26 cellular contexts compared by ENCODE assay signal in genomic region chr2:161044937-161045336, GRCh38.
A peak's percentile ranks its signal among the peaks of the same experiment; 100 is the strongest.
DNase-seq lines count a peak whose midpoint lies in the region; ATAC-seq, FAIRE-seq and TF ChIP-seq lines count a peak whose summit lies in the region.
"Had no signal": no experiment of that assay in that cellular context is flagged by ENCODE, and none has a peak within 500 bp of the region (broad histone marks: within the 10 kb centered on the region; RNA-seq: fewer than 3 reads in every experiment).

No MANE protein-coding gene starts in this region.

- H3K4me3 Mint-ChIP-seq in activated T-helper 17 cell treated with anti-CD3 and anti-CD28 coated beads, Interleukin-2, amount 50 U/mL, for 72 hours = no peak overlapping the region
- no peak overlapping the region for H3K4me3 Mint-ChIP-seq in activated T-helper 1 cell treated with anti-CD3 and anti-CD28 coated beads, Interleukin-12 subunit alpha, Interleukin-12 subunit beta, Interleukin-2, Interleukin-4 antibody, amounts not matched to agents 30 ng/mL and 10 ng/mL and 1 ng/mL, durations not matched to agents 14 hours and 24 hours and 36 hours
- no peak overlapping the region for H3K4me3 Mint-ChIP-seq in activated naive CD8-positive, alpha-beta T cell treated with anti-CD3 and anti-CD28 coated beads, Interleukin-2, amount 50 U/mL, for 24 hours
- H3K4me3 Mint-ChIP-seq: activated B cell treated with CpG ODN at 0.5 μM for 24 hours; activated naive CD4-positive, alpha-beta T cell treated with anti-CD3 and anti-CD28 coated beads, Interleukin-2, amount 50 U/mL, for 24 hours; dendritic cell treated with granulocyte-macrophage colony-stimulating factor and Interleukin-4, amounts not matched to agents 40 ng/mL and 50 ng/mL, for 4 days; naive thymus-derived CD4-positive, alpha-beta T cell had no signal

- CTCF ChIA-PET in IMR-90 (lab: Yijun Ruan, JAX) (no interaction called here), HepG2 (lab: Yijun Ruan, JAX; ENCODE audit: low intra/inter-chr PET ratio, low total read pairs) (no interaction called here)

- H4K20me1 ChIP-seq in IMR-90 (ENCODE audit: insufficient read depth, low read length) (no peaks in the 10 kb centered on the region), HepG2 (ENCODE audit: insufficient read depth, low read length) (no peaks in the 10 kb centered on the region), smooth muscle cell (ENCODE audit: low read depth) (no peaks in the 10 kb centered on the region)
- H4K20me1 ChIP-seq: BLaER1 had no signal

- no peak overlapping the region for H3K23ac ChIP-seq in IMR-90 (ENCODE audit: low read depth, low read length)

- TF ChIP-seq RAD21 in IMR-90 (IDR thresholded peaks at IDR 0.05; ENCODE audit: low read length) = no peak
- no peak for TF ChIP-seq RAD21 in HepG2 (CRISPR knock-in tag; IDR thresholded peaks at IDR 0.05)

- WGBS in IMR-90 (ENCODE audit: extremely low coverage in 2 of 2, insufficient read length in 1 of 2), 2 experiments = no CpG with 5 or more reads among the region's 1 CpG
- 24% methylated on average over 1 of the region's 1 CpG for WGBS in HepG2 (ENCODE audit: low lambda C conversion rate)
- WGBS in smooth muscle cell (ENCODE audit: low lambda C conversion rate) = 83% methylated on average over 1 of the region's 1 CpG

- H3K18ac ChIP-seq in IMR-90 (ENCODE audit: low read depth, low read length) = peak overlapping the region; percentile 71

- dilution Hi-C loops in IMR-90 (cut with HindIII; ENCODE audit: low sequenced_read_pairs, unreplicated experiment) = no loop called here

- TF ChIP-seq POLR2A in IMR-90 (IDR thresholded peaks at IDR 0.05; ENCODE audit: low read depth, low read length) (no peak), HepG2 (IDR thresholded peaks at IDR 0.05; ENCODE audit: insufficient read depth in 1 of 2, low read depth in 2 of 2, low read length in 2 of 2) (no peak)

- H3K4me1 ChIP-seq in IMR-90 (ENCODE audit: control insufficient read depth, insufficient read depth, low read length) (peaks cover 16% of the 10 kb centered on the region), HepG2 (ENCODE audit: insufficient read depth, low read length) (no peaks in the 10 kb centered on the region), smooth muscle cell (ENCODE audit: low read depth) (peaks cover 6% of the 10 kb centered on the region)
- H3K4me1 ChIP-seq: ascending aorta, BLaER1, Peyer's patch had no signal

- DNase-seq in IMR-90 (peak; percentile 25), fibroblast of mammary gland (ENCODE audit: low read depth) (peak; percentile 48), HepG2 (ENCODE audit: low spot score) (no peak), smooth muscle cell (lab: John Stamatoyannopoulos, UW; ENCODE audit: unreplicated experiment) (no peak), HPDE6-E6E7 (ENCODE audit: extremely low spot score) (no peak)
- DNase-seq in activated T-helper 1 cell treated with anti-CD3 and anti-CD28 coated beads, Interleukin-12 subunit alpha, Interleukin-12 subunit beta, Interleukin-2, Interleukin-4 antibody, amounts not matched to agents 30 ng/mL and 10 ng/mL and 1 ng/mL, durations not matched to agents 14 hours and 24 hours and 36 hours (ENCODE audit: low spot score) = no peak
- no peak for DNase-seq in activated naive CD8-positive, alpha-beta T cell treated with anti-CD3 and anti-CD28 coated beads, Interleukin-2, amount 50 U/mL, for 24 hours
- DNase-seq: activated B cell treated with CpG ODN at 0.5 μM for 24 hours; central memory CD4-positive, alpha-beta T cell; DMS153; glutamatergic neuron; MV-4-11; naive thymus-derived CD4-positive, alpha-beta T cell; NCI-H1436 treated with DMSO at 0.1 percent for 48 hours; NCI-H748 treated with DMSO at 0.1 percent for 48 hours; Peyer's patch; stimulated activated CD4-positive, alpha-beta T cell treated with anti-CD3 and anti-CD28 coated beads, Interleukin-2, amount 100 ng/mL, for 24 hours; trophoblast cell had no signal

- H3K4me2 ChIP-seq in IMR-90 (ENCODE audit: low read depth, low read length) (0 out of 2 replicates have a peak overlapping the region, but pooled peaks have one; percentile 50), HepG2 (ENCODE audit: low read depth, low read length) (no peak overlapping the region), smooth muscle cell (peak overlapping the region; percentile 13)
- H3K4me2 ChIP-seq: BLaER1 had no signal

- H2BK20ac ChIP-seq in IMR-90 (ENCODE audit: low read depth, low read length) = peak overlapping the region; percentile 82

- H3K9ac ChIP-seq in IMR-90 (ENCODE audit: low read depth, low read length) (no peak overlapping the region), HepG2 (ENCODE audit: insufficient read depth, low read depth, low read length) (no peak overlapping the region), smooth muscle cell (ENCODE audit: low read depth) (no peak overlapping the region)
- H3K9ac ChIP-seq: BLaER1 had no signal

- ATAC-seq in IMR-90 (ENCODE audit: low read depth) (0 out of 2 replicates have a peak, but pooled peaks have one; percentile 16), HepG2 (no peak)
- ATAC-seq in activated T-helper 17 cell treated with anti-CD3 and anti-CD28 coated beads, Interleukin-2, amount 50 U/mL, for 72 hours (replicated peaks) = no peak
- ATAC-seq in activated naive CD8-positive, alpha-beta T cell treated with anti-CD3 and anti-CD28 coated beads, Interleukin-2, amount 50 U/mL, for 24 hours = no peak
- ATAC-seq: naive thymus-derived CD4-positive, alpha-beta T cell had no signal

- H2AFZ ChIP-seq in IMR-90 (replicated peaks; ENCODE audit: low read length, poor library complexity) = no peak overlapping the region
- H2AFZ ChIP-seq in HepG2 (ENCODE audit: low read length) = no peak overlapping the region
- H2AFZ ChIP-seq in smooth muscle cell (ENCODE audit: low read depth) = no peak overlapping the region

- H3K27ac ChIP-seq in IMR-90 (ENCODE audit: insufficient read depth, low read length) = no peak overlapping the region
- no peak overlapping the region for H3K27ac ChIP-seq in HepG2 (ENCODE audit: extremely low read length, insufficient read depth, low read length)
- H3K27ac ChIP-seq in smooth muscle cell (ENCODE audit: low read depth) = no peak overlapping the region
- H3K27ac ChIP-seq: ascending aorta, BLaER1 had no signal

- no peak overlapping the region for H2AK9ac ChIP-seq in IMR-90 (replicated peaks; ENCODE audit: low read depth, low read length, poor library complexity)

- intact Hi-C loops in IMR-90 (cut with micrococcal nuclease) = no loop called here
- intact Hi-C loops in HepG2 (cut with micrococcal nuclease; ENCODE audit: unreplicated experiment) = no loop called here
- intact Hi-C loops in activated T-helper 1 cell treated with anti-CD3 and anti-CD28 coated beads, Interleukin-12 subunit alpha, Interleukin-12 subunit beta, Interleukin-2, Interleukin-4 antibody, amounts not matched to agents 30 ng/mL and 10 ng/mL and 1 ng/mL, durations not matched to agents 14 hours and 24 hours and 36 hours (cut with micrococcal nuclease) = no loop called here

- H3K4ac ChIP-seq in IMR-90 (ENCODE audit: low read depth, low read length) = peak overlapping the region; percentile 73; the same call in 1 of the 2 replicates

- H3K9me1 ChIP-seq in IMR-90 (ENCODE audit: insufficient read depth, low read length) = peaks cover 9% of the 10 kb centered on the region

- TF ChIP-seq EP300 in HepG2 (IDR thresholded peaks at IDR 0.05; ENCODE audit: low read depth in 2 of 2, low read length in 2 of 2) (no peak), HepG2 (CRISPR knock-in tag; IDR thresholded peaks at IDR 0.05; ENCODE audit: borderline replicate concordance) (no peak)

- peak overlapping the region; percentile 11; the same call in 1 of the 2 replicates for H4K91ac ChIP-seq in IMR-90 (ENCODE audit: insufficient read depth, low read depth, low read length)

- no peaks in the 10 kb centered on the region for H3K9me3 Mint-ChIP-seq in activated T-helper 17 cell treated with anti-CD3 and anti-CD28 coated beads, Interleukin-2, amount 50 U/mL, for 72 hours
- H3K9me3 Mint-ChIP-seq in activated T-helper 1 cell treated with anti-CD3 and anti-CD28 coated beads, Interleukin-12 subunit alpha, Interleukin-12 subunit beta, Interleukin-2, Interleukin-4 antibody, amounts not matched to agents 30 ng/mL and 10 ng/mL and 1 ng/mL, durations not matched to agents 14 hours and 24 hours and 36 hours = no peaks in the 10 kb centered on the region
- no peaks in the 10 kb centered on the region for H3K9me3 Mint-ChIP-seq in activated naive CD8-positive, alpha-beta T cell treated with anti-CD3 and anti-CD28 coated beads, Interleukin-2, amount 50 U/mL, for 24 hours
- H3K9me3 Mint-ChIP-seq: activated B cell treated with CpG ODN at 0.5 μM for 24 hours; activated naive CD4-positive, alpha-beta T cell treated with anti-CD3 and anti-CD28 coated beads, Interleukin-2, amount 50 U/mL, for 24 hours; activated T-helper 2 cell treated with anti-CD3 and anti-CD28 coated beads, Interferon-gamma antibody, Interleukin-2, Interleukin-4, amounts not matched to agents 10 μg/mL and 5 μg/mL and 100 μg/mL, durations not matched to agents 14 hours and 24 hours and 36 hours; dendritic cell treated with granulocyte-macrophage colony-stimulating factor and Interleukin-4, amounts not matched to agents 40 ng/mL and 50 ng/mL, for 4 days had no signal

- TF ChIP-seq CTCF in IMR-90 (conservative IDR thresholded peaks at IDR 0.05; ENCODE audit: low read depth, low read length) (no peak), fibroblast of mammary gland (conservative IDR thresholded peaks at IDR 0.05; ENCODE audit: control insufficient read depth, insufficient read depth, low read depth, low read length) (no peak), HepG2 (CRISPR knock-in tag; IDR thresholded peaks at IDR 0.05) (no peak), smooth muscle cell (IDR thresholded peaks at IDR 0.05; ENCODE audit: borderline replicate concordance, insufficient read depth, poor library complexity, severe bottlenecking) (no peak)

- H3K27me3 ChIP-seq in IMR-90 (ENCODE audit: control insufficient read depth, insufficient read depth, low read length) = no peaks in the 10 kb centered on the region; the same call in 1 of the 2 replicates
- no peaks in the 10 kb centered on the region for H3K27me3 ChIP-seq in HepG2 (ENCODE audit: control insufficient read depth in 1 of 2, insufficient read depth in 2 of 2, low read length in 2 of 2)
- H3K27me3 ChIP-seq in smooth muscle cell (ENCODE audit: low read depth) = no peaks in the 10 kb centered on the region
- H3K27me3 ChIP-seq: ascending aorta, BLaER1, esophagus muscularis mucosa, Peyer's patch, SJSA1 had no signal

- POLR2A ChIA-PET in IMR-90 (lab: Charles Lee; ENCODE audit: unreplicated experiment) (no interaction called here), HepG2 (lab: Yijun Ruan, JAX) (no interaction called here)

- no peak overlapping the region; a peak in 1 of 4 replicates for H4K8ac ChIP-seq in IMR-90 (ENCODE audit: low read depth in 2 of 2, low read length in 2 of 2)

- H3K9me3 ChIP-seq in IMR-90 (ENCODE audit: control insufficient read depth, insufficient read depth, low read length) (no peaks in the 10 kb centered on the region), HepG2 (ENCODE audit: low read length) (no peaks in the 10 kb centered on the region), smooth muscle cell (replicated peaks; ENCODE audit: low read depth) (no peaks in the 10 kb centered on the region)
- H3K9me3 ChIP-seq: ascending aorta, BLaER1, esophagus muscularis mucosa, Peyer's patch, SJSA1 had no signal

- no peak overlapping the region for H2BK15ac ChIP-seq in IMR-90 (ENCODE audit: low read depth, low read length)

- no peaks in the 10 kb centered on the region for H3K4me1 Mint-ChIP-seq in activated T-helper 17 cell treated with anti-CD3 and anti-CD28 coated beads, Interleukin-2, amount 50 U/mL, for 72 hours
- no peaks in the 10 kb centered on the region for H3K4me1 Mint-ChIP-seq in activated T-helper 1 cell treated with anti-CD3 and anti-CD28 coated beads, Interleukin-12 subunit alpha, Interleukin-12 subunit beta, Interleukin-2, Interleukin-4 antibody, amounts not matched to agents 30 ng/mL and 10 ng/mL and 1 ng/mL, durations not matched to agents 14 hours and 24 hours and 36 hours (ENCODE audit: low read depth)
- no peaks in the 10 kb centered on the region for H3K4me1 Mint-ChIP-seq in activated naive CD8-positive, alpha-beta T cell treated with anti-CD3 and anti-CD28 coated beads, Interleukin-2, amount 50 U/mL, for 24 hours
- H3K4me1 Mint-ChIP-seq: activated B cell treated with CpG ODN at 0.5 μM for 24 hours; activated naive CD4-positive, alpha-beta T cell treated with anti-CD3 and anti-CD28 coated beads, Interleukin-2, amount 50 U/mL, for 24 hours had no signal

- peak overlapping the region; percentile 9 for H2BK5ac ChIP-seq in IMR-90 (ENCODE audit: low read depth, low read length, poor library complexity, severe bottlenecking)

- H2AK5ac ChIP-seq in IMR-90 (ENCODE audit: low read depth, low read length) = no peak overlapping the region

- BruUV-seq in IMR-90 (replicated peaks; lab: Mats Ljungman, UMichigan) (no TSS peak), HepG2 (replicated peaks; lab: Mats Ljungman, UMichigan) (no TSS peak)

- H3F3A ChIP-seq in smooth muscle cell (ENCODE audit: low read depth) = no peaks in the 10 kb centered on the region

- H3K27ac Mint-ChIP-seq in activated T-helper 17 cell treated with anti-CD3 and anti-CD28 coated beads, Interleukin-2, amount 50 U/mL, for 72 hours = no peak overlapping the region
- H3K27ac Mint-ChIP-seq in activated T-helper 1 cell treated with anti-CD3 and anti-CD28 coated beads, Interleukin-12 subunit alpha, Interleukin-12 subunit beta, Interleukin-2, Interleukin-4 antibody, amounts not matched to agents 30 ng/mL and 10 ng/mL and 1 ng/mL, durations not matched to agents 14 hours and 24 hours and 36 hours = no peak overlapping the region
- no peak overlapping the region for H3K27ac Mint-ChIP-seq in activated naive CD8-positive, alpha-beta T cell treated with anti-CD3 and anti-CD28 coated beads, Interleukin-2, amount 50 U/mL, for 24 hours
- H3K27ac Mint-ChIP-seq: activated B cell treated with CpG ODN at 0.5 μM for 24 hours; activated naive CD4-positive, alpha-beta T cell treated with anti-CD3 and anti-CD28 coated beads, Interleukin-2, amount 50 U/mL, for 24 hours; activated T-helper 2 cell treated with anti-CD3 and anti-CD28 coated beads, Interferon-gamma antibody, Interleukin-2, Interleukin-4, amounts not matched to agents 10 μg/mL and 5 μg/mL and 100 μg/mL, durations not matched to agents 14 hours and 24 hours and 36 hours; dendritic cell treated with granulocyte-macrophage colony-stimulating factor and Interleukin-4, amounts not matched to agents 40 ng/mL and 50 ng/mL, for 4 days; naive thymus-derived CD4-positive, alpha-beta T cell had no signal

- H3K79me2 ChIP-seq in HepG2 (ENCODE audit: insufficient read depth, low read length) = no peaks in the 10 kb centered on the region
- no peaks in the 10 kb centered on the region for H3K79me2 ChIP-seq in smooth muscle cell (ENCODE audit: low read depth)

- H3K4me3 ChIP-seq in IMR-90 (ENCODE audit: insufficient read depth, low read depth, low read length) = no peak overlapping the region
- H3K4me3 ChIP-seq in fibroblast of mammary gland (ENCODE audit: control insufficient read depth, low read depth, low read length) = no peak overlapping the region
- no peak overlapping the region for H3K4me3 ChIP-seq in HepG2 (replicated peaks in 1 of 3; ENCODE audit: insufficient read depth in 1 of 3, low read depth in 2 of 3, low read length in 3 of 3)
- no peak overlapping the region for H3K4me3 ChIP-seq in smooth muscle cell
- H3K4me3 ChIP-seq: ascending aorta, BLaER1, esophagus muscularis mucosa, Peyer's patch, SJSA1 had no signal

- no peak overlapping the region for H3K56ac ChIP-seq in IMR-90 (ENCODE audit: extremely low read depth, insufficient read depth, low read length)

- H3K14ac ChIP-seq in IMR-90 (replicated peaks; ENCODE audit: low read depth, low read length) = no peak overlapping the region

- H3K27me3 Mint-ChIP-seq in activated T-helper 17 cell treated with anti-CD3 and anti-CD28 coated beads, Interleukin-2, amount 50 U/mL, for 72 hours = peaks cover 17% of the 10 kb centered on the region
- H3K27me3 Mint-ChIP-seq in activated T-helper 1 cell treated with anti-CD3 and anti-CD28 coated beads, Interleukin-12 subunit alpha, Interleukin-12 subunit beta, Interleukin-2, Interleukin-4 antibody, amounts not matched to agents 30 ng/mL and 10 ng/mL and 1 ng/mL, durations not matched to agents 14 hours and 24 hours and 36 hours (ENCODE audit: insufficient read depth) = peaks cover 39% of the 10 kb centered on the region
- peaks cover 14% of the 10 kb centered on the region for H3K27me3 Mint-ChIP-seq in activated naive CD8-positive, alpha-beta T cell treated with anti-CD3 and anti-CD28 coated beads, Interleukin-2, amount 50 U/mL, for 24 hours

- no peak for FAIRE-seq in HepG2 (lab: Jason Lieb, UNC)

- no peak overlapping the region for H2BK120ac ChIP-seq in IMR-90 (ENCODE audit: low read depth, low read length)

- no peaks in the 10 kb centered on the region for H3K36me3 Mint-ChIP-seq in activated T-helper 17 cell treated with anti-CD3 and anti-CD28 coated beads, Interleukin-2, amount 50 U/mL, for 72 hours (ENCODE audit: low read depth)
- H3K36me3 Mint-ChIP-seq in activated T-helper 1 cell treated with anti-CD3 and anti-CD28 coated beads, Interleukin-12 subunit alpha, Interleukin-12 subunit beta, Interleukin-2, Interleukin-4 antibody, amounts not matched to agents 30 ng/mL and 10 ng/mL and 1 ng/mL, durations not matched to agents 14 hours and 24 hours and 36 hours (ENCODE audit: low read depth) = no peaks in the 10 kb centered on the region
- no peaks in the 10 kb centered on the region for H3K36me3 Mint-ChIP-seq in activated naive CD8-positive, alpha-beta T cell treated with anti-CD3 and anti-CD28 coated beads, Interleukin-2, amount 50 U/mL, for 24 hours (ENCODE audit: low read depth)
- H3K36me3 Mint-ChIP-seq: naive thymus-derived CD4-positive, alpha-beta T cell had no signal

- H3K79me1 ChIP-seq in IMR-90 (ENCODE audit: low read depth in 1 of 2, low read length in 2 of 2) = no peaks in the 10 kb centered on the region; a peak in 1 of 4 replicates

- H3K36me3 ChIP-seq in IMR-90 (ENCODE audit: control insufficient read depth, insufficient read depth, low read length) (no peaks in the 10 kb centered on the region), HepG2 (replicated peaks in 1 of 2; ENCODE audit: control insufficient read depth in 1 of 2, insufficient read depth in 2 of 2, low read length in 2 of 2) (no peaks in the 10 kb centered on the region), smooth muscle cell (ENCODE audit: low read depth) (no peaks in the 10 kb centered on the region)
- H3K36me3 ChIP-seq: ascending aorta, BLaER1, esophagus muscularis mucosa, Peyer's patch, SJSA1 had no signal

- H4K5ac ChIP-seq in IMR-90 (ENCODE audit: low read depth, low read length) = no peak overlapping the region

- in situ Hi-C loops in IMR-90 (cut with MboI; ENCODE audit: low sequenced_read_pairs) (no loop called here), HepG2 (cut with HindIII; ENCODE audit: extremely low pct_ligation_motif_present, low pct_unique_long_range_greater_than_20kb) (no loop called here)

Comparison
In these comparisons a context has a peak if more than half of its experiments do, and no peak if none do; other contexts are left out.
1. DNase-seq: peak in IMR-90 (single experiment) and fibroblast of mammary gland (single experiment); none in HepG2 (single experiment), smooth muscle cell (single experiment), HPDE6-E6E7 (single experiment), activated T-helper 1 cell treated with anti-CD3 and anti-CD28 coated beads, Interleukin-12 subunit alpha, Interleukin-12 subunit beta, Interleukin-2, Interleukin-4 antibody, amounts not matched to agents 30 ng/mL and 10 ng/mL and 1 ng/mL, durations not matched to agents 14 hours and 24 hours and 36 hours (single experiment) and activated naive CD8-positive, alpha-beta T cell treated with anti-CD3 and anti-CD28 coated beads, Interleukin-2, amount 50 U/mL, for 24 hours (single experiment).